Comparison of ENCODE assay signal across 9 cellular contexts in genomic region chr9:110744753-110745522, GRCh38.
DNase-seq lines count a peak whose midpoint lies in the region; ATAC-seq, FAIRE-seq and TF ChIP-seq lines count a peak whose summit lies in the region.
"Had no signal": no experiment of that assay in that cellular context is flagged by ENCODE, and none has a peak within 500 bp of the region (broad histone marks: within the 10 kb centered on the region; RNA-seq: fewer than 3 reads in every experiment).

No MANE protein-coding gene starts in this region.

- peak; percentile 94 for FAIRE-seq in keratinocyte (lab: Jason Lieb, UNC)

- H3K27me3 ChIP-seq in brain microvascular endothelial cell (replicated peaks): no peaks in the 10 kb centered on the region
- no peaks in the 10 kb centered on the region for H3K27me3 ChIP-seq in keratinocyte (ENCODE audit: control insufficient read depth, extremely low read depth, insufficient read depth, low read length)
- no peaks in the 10 kb centered on the region for H3K27me3 ChIP-seq in thymus (ENCODE audit: control insufficient read depth, insufficient read depth)

- H3K4me1 ChIP-seq in keratinocyte (ENCODE audit: control insufficient read depth, extremely low read depth, insufficient read depth, low read length): peaks cover 40% of the 10 kb centered on the region
- H3K4me1 ChIP-seq in thymus (ENCODE audit: control insufficient read depth, insufficient read depth, low read length): no peaks in the 10 kb centered on the region

- peak overlapping the region; percentile 75 for H3K4me2 ChIP-seq in keratinocyte (ENCODE audit: control insufficient read depth, extremely low read depth, insufficient read depth, low read depth, low read length)

- H4K20me1 ChIP-seq in keratinocyte (ENCODE audit: control insufficient read depth, extremely low read depth, insufficient read depth, low read length): no peaks in the 10 kb centered on the region

- 89% methylated on average over 4 of the region's 4 CpGs for WGBS in thymus

- dilution Hi-C loops in keratinocyte (cut with MboI; ENCODE audit: extremely low pct_ligation_motif_present, low sequenced_read_pairs): no loop called here

- in situ Hi-C loops in brain microvascular endothelial cell (cut with HindIII; ENCODE audit: low pct_ligation_motif_present, low sequenced_read_pairs): no loop called here

- no peaks in the 10 kb centered on the region for H3K36me3 ChIP-seq in brain microvascular endothelial cell (replicated peaks)
- no peaks in the 10 kb centered on the region for H3K36me3 ChIP-seq in keratinocyte (ENCODE audit: control insufficient read depth in 2 of 2, extremely low read depth in 1 of 2, insufficient read depth in 2 of 2, low read length in 2 of 2)
- H3K36me3 ChIP-seq in thymus (ENCODE audit: control insufficient read depth, insufficient read depth): no peaks in the 10 kb centered on the region

- no peak for ATAC-seq in GM21526 (IDR thresholded peaks at IDR 0.05; ENCODE audit: low FRiP score, unreplicated experiment)

- TF ChIP-seq CTCF in brain microvascular endothelial cell (IDR thresholded peaks at IDR 0.05; ENCODE audit: low read depth, low read length, missing control alignments) (no peak), keratinocyte (optimal IDR thresholded peaks at IDR 0.05 in 1 of 3, IDR thresholded peaks at IDR 0.05 in 1 of 3, conservative IDR thresholded peaks at IDR 0.05 in 1 of 3; ENCODE audit: extremely low read depth in 1 of 3, insufficient read depth in 2 of 3, low read length in 3 of 3) (no peak)

- H3K9me3 ChIP-seq in keratinocyte (ENCODE audit: control insufficient read depth, low read depth, low read length) (no peaks in the 10 kb centered on the region), thymus (ENCODE audit: control insufficient read depth) (no peaks in the 10 kb centered on the region)

- H3K4me3 ChIP-seq in brain microvascular endothelial cell (ENCODE audit: low read depth, low read length) (no peak overlapping the region), keratinocyte (ENCODE audit: control insufficient read depth in 2 of 3, extremely low read depth in 1 of 3, insufficient read depth in 2 of 3, low read depth in 1 of 3, low read length in 3 of 3) (peak overlapping the region in 1 of 3 experiments; percentile 3), thymus (ENCODE audit: low read length) (no peak overlapping the region)

- H3K79me2 ChIP-seq in keratinocyte (ENCODE audit: control insufficient read depth, insufficient read depth, low read length): no peaks in the 10 kb centered on the region

- H3K27ac ChIP-seq in brain microvascular endothelial cell (peak overlapping the region; percentile 89), keratinocyte (ENCODE audit: control insufficient read depth, insufficient read depth, low read length) (peak overlapping the region; percentile 84), thymus (ENCODE audit: low read depth) (peak overlapping the region; percentile 60)

- DNase-seq in HK-2 (ENCODE audit: unreplicated experiment) (peak; percentile 44), brain microvascular endothelial cell (peak; percentile 95), keratinocyte (ENCODE audit: low read depth, low spot score) (peak; percentile 66), SIG-M5 (lab: John Stamatoyannopoulos, UW) (no peak), Kasumi-1 (lab: John Stamatoyannopoulos, UW) (no peak), KG1 (lab: John Stamatoyannopoulos, UW) (no peak)
- DNase-seq: activated CD4-positive, alpha-beta T cell treated with anti-CD3 and anti-CD28 coated beads, Interleukin-2, amount 10 ng/mL, durations not matched to agents 7 days and 5 days had no signal

- H3K9me1 ChIP-seq in keratinocyte (ENCODE audit: control insufficient read depth, extremely low read depth, insufficient read depth, low read length): no peaks in the 10 kb centered on the region

- peak overlapping the region; percentile 30 for H3K9ac ChIP-seq in keratinocyte (ENCODE audit: control insufficient read depth, extremely low read depth, insufficient read depth, low read length)

- peak overlapping the region; percentile 72 for H2AFZ ChIP-seq in keratinocyte (ENCODE audit: control insufficient read depth, low read length)

Comparison
In these comparisons a context has a peak if more than half of its experiments do, and no peak if none do; other contexts are left out.
1. DNase-seq: peak in HK-2 (single experiment), brain microvascular endothelial cell (single experiment) and keratinocyte (single experiment); none in SIG-M5 (single experiment), Kasumi-1 (0 of 2) and KG1 (single experiment).
2. Peak in every context shown above with its lines, with median percentiles within 50 percentile points of each other: H3K27ac ChIP-seq.